Comparison of ENCODE assay signal across 8 cellular contexts in genomic region chr7:90346326-90347125, GRCh38. TPM values are rescaled to one million over a fixed set of nuclear protein-coding genes. Genes with fewer than 3 reads are reported as not detected.
DNase-seq lines count a peak whose midpoint lies in the region; ATAC-seq, FAIRE-seq and TF ChIP-seq lines count a peak whose summit lies in the region.

TSS of gene GTPBP10 (plus strand) at chr7:90346716. CDS start at chr7:90346742, 26 bp downstream.

- peaks cover 25% of the 10 kb centered on the region for H3K4me1 Mint-ChIP-seq in T-helper 1 cell treated with Interleukin-12 subunit alpha and Interleukin-12 subunit beta and Interleukin-4 antibody, amounts not matched to agents 30 μg/mL and 1 μg/mL, for 36 hours (ENCODE audit: low read depth)

- H3K9me3 ChIP-seq in right atrium auricular region = no peaks in the 10 kb centered on the region
- H3K9me3 ChIP-seq in psoas muscle = no peaks in the 10 kb centered on the region

- DNase-seq in NCI-H1694 (lab: John Stamatoyannopoulos, UW) (peak; percentile 94), right atrium auricular region (ENCODE audit: low spot score) (peak; percentile 91), psoas muscle (peak; percentile 93 to 97), urothelium cell line (ENCODE audit: low spot score) (peak; percentile 99)

- ATAC-seq in HG02885 (IDR thresholded peaks at IDR 0.05; ENCODE audit: poor library complexity, unreplicated experiment) (peak; percentile 94), psoas muscle (peak; percentile 100)

- peak within 1 kb of the TSS; percentile 57 to 67 for H3K4me3 ChIP-seq in right atrium auricular region
- peak within 1 kb of the TSS; percentile 83 for H3K4me3 ChIP-seq in psoas muscle

- H3K27ac ChIP-seq in angular gyrus (ENCODE audit: low read depth, low read length) = peak within 1 kb of the TSS; percentile 84
- peak within 1 kb of the TSS; percentile 79 to 84 for H3K27ac ChIP-seq in right atrium auricular region
- peak within 1 kb of the TSS; percentile 93 for H3K27ac ChIP-seq in psoas muscle

- peak; percentile 100 for FAIRE-seq in urothelium cell line (lab: Jason Lieb, UNC)

- H3K27me3 Mint-ChIP-seq in T-helper 1 cell treated with Interleukin-12 subunit alpha and Interleukin-12 subunit beta and Interleukin-4 antibody, amounts not matched to agents 30 μg/mL and 1 μg/mL, for 36 hours (ENCODE audit: low read depth) = no peaks in the 10 kb centered on the region

- intact Hi-C loops in psoas muscle (cut with DNase I) = loop anchor here (5.0 to 10.0 kb wide), 2 partner anchors 56 to 588 kb away; partner anchors contain the start of gene CLDN12 (in 1 of the 2)

- H3K4me3 Mint-ChIP-seq in T-helper 1 cell treated with Interleukin-12 subunit alpha and Interleukin-12 subunit beta and Interleukin-4 antibody, amounts not matched to agents 30 μg/mL and 1 μg/mL, for 36 hours = peak within 1 kb of the TSS; percentile 94

- H3K4me1 ChIP-seq in right atrium auricular region (peaks cover 0 to 19% of the 10 kb centered on the region in 2 donors), psoas muscle (peaks cover 11% of the 10 kb centered on the region)

- 0 to 1% (median 0%) methylated on average over 36 to 38 of the region's 38 CpGs for WGBS in psoas muscle, 3 donors

- H3K36me3 ChIP-seq in right atrium auricular region (no peaks in the 10 kb centered on the region), psoas muscle (ENCODE audit: insufficient read depth in 1 of 2, low read depth in 1 of 2) (no peaks in the 10 kb centered on the region)

- TF ChIP-seq CTCF in right atrium auricular region (IDR thresholded peaks at IDR 0.05) = peak; percentile 44 to 84
- peak; percentile 77 for TF ChIP-seq CTCF in psoas muscle (IDR thresholded peaks at IDR 0.05)

- peak; percentile 90 for TF ChIP-seq POLR2A in GM15510 (IDR thresholded peaks at IDR 0.05; ENCODE audit: borderline replicate concordance, extremely low read depth, insufficient read length)

- H3K9me3 Mint-ChIP-seq in T-helper 1 cell treated with Interleukin-12 subunit alpha and Interleukin-12 subunit beta and Interleukin-4 antibody, amounts not matched to agents 30 μg/mL and 1 μg/mL, for 36 hours = peaks cover 4% of the 10 kb centered on the region

- peak within 1 kb of the TSS; percentile 98 for H3K27ac Mint-ChIP-seq in T-helper 1 cell treated with Interleukin-12 subunit alpha and Interleukin-12 subunit beta and Interleukin-4 antibody, amounts not matched to agents 30 μg/mL and 1 μg/mL, for 36 hours

- H3K36me3 Mint-ChIP-seq in T-helper 1 cell treated with Interleukin-12 subunit alpha and Interleukin-12 subunit beta and Interleukin-4 antibody, amounts not matched to agents 30 μg/mL and 1 μg/mL, for 36 hours (ENCODE audit: low read depth) = peaks cover 8% of the 10 kb centered on the region

- H3K27me3 ChIP-seq in right atrium auricular region (no peaks in the 10 kb centered on the region), psoas muscle (ENCODE audit: insufficient read depth in 3 of 3, low read length in 2 of 3) (no peaks in the 10 kb centered on the region)

RNA-seq across cellular contexts. Expression of gene GTPBP10, which starts in this region (rescaled TPM):
- total RNA-seq in right atrium auricular region = 1 to 10 TPM; 7.1 to 7.5 TPM
- 10 to 100 TPM; 18.9 to 28.5 (median 20.5) TPM for total RNA-seq in psoas muscle
- polyA plus RNA-seq in psoas muscle = 10 to 100 TPM; 17.2 to 23.4 (median 17.9) TPM

Comparison
In these comparisons a context has a peak if more than half of its experiments do, and no peak if none do; other contexts are left out.
1. Peak in every context shown above with its lines: DNase-seq, ATAC-seq, H3K4me3 ChIP-seq and H3K27ac ChIP-seq.